21 cellular contexts compared by ENCODE assay signal in genomic region chr4:55077577-55077976, GRCh38. TPM values are rescaled to one million over a fixed set of nuclear protein-coding genes. Genes with fewer than 3 reads are reported as not detected.
"Had no signal": no experiment of that assay in that cellular context is flagged by ENCODE, and none has a peak within 500 bp of the region (broad histone marks: within the 10 kb centered on the region; RNA-seq: fewer than 3 reads in every experiment).

No MANE protein-coding gene starts in this region.

- H3K27ac ChIP-seq: hepatocyte, ovary, spleen, tibial nerve had no signal

- H3K9me3 ChIP-seq: heart right ventricle, left ventricle myocardium inferior, ovary, right atrium auricular region, spleen, tibial nerve, upper lobe of left lung had no signal

- H3K79me2 ChIP-seq: hepatocyte had no signal

- H2AFZ ChIP-seq: hepatocyte had no signal

- H3K36me3 ChIP-seq: ovary, right atrium auricular region, spleen, tibial nerve had no signal

- H3K4me3 ChIP-seq: heart right ventricle, hepatocyte, left ventricle myocardium inferior, lung, ovary, right atrium auricular region, skin epidermis, spleen, tibial nerve, upper lobe of left lung had no signal

- ATAC-seq: heart right ventricle; natural killer cell; sciatic nerve; stimulated activated effector memory CD8-positive, alpha-beta T cell treated with anti-CD3 and anti-CD28 coated beads, Interleukin-12 subunit alpha, Interleukin-12 subunit beta, amount 100 ng/mL, for 72 hours had no signal

- H3K27me3 ChIP-seq: heart right ventricle, hepatocyte, ovary, right atrium auricular region, tibial nerve, upper lobe of left lung had no signal

- H3K4me2 ChIP-seq: hepatocyte had no signal

- DNase-seq: heart right ventricle; islet precursor cell; left ventricle myocardium inferior; mesendoderm; naive B cell; natural killer cell; nephron progenitor cell; ovary; spleen; stimulated activated CD4-positive, alpha-beta T cell treated with anti-CD3 and anti-CD28 coated beads, Interleukin-4, amount 100 ng/mL, for 24 hours; stimulated activated naive CD4-positive, alpha-beta T cell treated with Interleukin-2 at 50 U/mL for 16 hours; substantia nigra had no signal

- H3K4me1 ChIP-seq: spleen had no signal

RNA-seq across cellular contexts. Expression of gene KDR, which starts 47.8 kb away (rescaled TPM):
- total RNA-seq: mononuclear cell had no signal
